12 cellular contexts compared by ENCODE assay signal in the genomic region with DNA sequence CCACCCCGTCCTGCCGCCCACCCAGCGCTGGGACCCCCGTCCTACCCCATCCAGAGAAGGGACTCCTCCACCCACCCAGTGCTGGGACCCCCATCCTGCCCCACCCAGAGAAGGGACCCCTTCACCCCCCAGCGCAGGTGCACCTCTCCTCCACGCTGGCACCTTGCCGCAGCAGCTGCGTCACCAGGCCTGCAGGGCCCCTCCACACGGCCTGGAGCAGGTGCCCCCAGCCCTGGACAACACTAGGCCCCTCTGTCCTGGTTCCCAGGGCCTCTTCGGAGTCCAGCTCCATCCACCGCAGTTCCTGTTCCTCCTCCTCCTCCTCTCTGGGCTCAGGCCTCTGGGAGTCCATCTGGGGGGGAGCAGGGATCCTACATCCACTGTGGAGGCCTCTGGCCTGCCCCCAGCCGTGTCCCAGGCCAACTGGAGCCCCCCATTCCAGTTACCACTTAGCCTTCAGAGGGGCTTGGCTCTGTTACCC. TPM values are rescaled to one million over a fixed set of nuclear protein-coding genes. Genes with fewer than 3 reads are reported as not detected.
DNase-seq lines count a peak whose midpoint lies in the region; ATAC-seq, FAIRE-seq and TF ChIP-seq lines count a peak whose summit lies in the region.
"Had no signal": no experiment of that assay in that cellular context is flagged by ENCODE, and none has a peak within 500 bp of the region (broad histone marks: within the 10 kb centered on the region; RNA-seq: fewer than 3 reads in every experiment).

No MANE protein-coding gene starts in this region.

- H3K4me1 Mint-ChIP-seq in WTC11 (peaks cover 36% of the 10 kb centered on the region), immature natural killer cell (no peaks in the 10 kb centered on the region)

- ATAC-seq in WTC11, result no peak
- ATAC-seq: stimulated activated effector memory CD8-positive, alpha-beta T cell treated with anti-CD3 and anti-CD28 coated beads, Interleukin-12 subunit alpha, Interleukin-12 subunit beta, amount 100 ng/mL, for 72 hours had no signal

- H3K27me3 ChIP-seq in stomach, result peaks cover 0 to 17% (median 0%) of the 10 kb centered on the region in 3 donors
- H3K27me3 ChIP-seq: adrenal gland had no signal

- H3K4me3 Mint-ChIP-seq in WTC11, result peak overlapping the region; percentile 34
- H3K4me3 Mint-ChIP-seq in immature natural killer cell, result no peak overlapping the region
- H3K4me3 Mint-ChIP-seq: stimulated activated effector memory CD8-positive, alpha-beta T cell treated with anti-CD3 and anti-CD28 coated beads, Interleukin-12 subunit alpha, Interleukin-12 subunit beta, amount 100 ng/mL, for 72 hours had no signal

- peaks cover 2% of the 10 kb centered on the region; the same call in 1 of the 2 replicates for H3K27me3 Mint-ChIP-seq in WTC11 (ENCODE audit: low read depth)
- H3K27me3 Mint-ChIP-seq in immature natural killer cell (ENCODE audit: low read depth in 3 of 3), result peaks cover 3 to 13% (median 8%) of the 10 kb centered on the region in 3 donors

- peaks cover 0 to 6% of the 10 kb centered on the region in 2 donors for H3K4me1 ChIP-seq in kidney (ENCODE audit: control insufficient read depth in 1 of 2, insufficient read depth in 1 of 2, low read depth in 1 of 2, low read length in 2 of 2)
- peaks cover 15 to 46% (median 33%) of the 10 kb centered on the region in 4 donors for H3K4me1 ChIP-seq in stomach
- H3K4me1 ChIP-seq: adrenal gland had no signal

- FAIRE-seq in kidney (lab: Jason Lieb, UNC), result no peak

- H3K9me3 ChIP-seq in kidney (ENCODE audit: control insufficient read depth in 1 of 2, low read length in 2 of 2) (no peaks in the 10 kb centered on the region), stomach (no peaks in the 10 kb centered on the region)
- H3K9me3 ChIP-seq: adrenal gland had no signal

- DNase-seq in DMS79 treated with DMSO at 0.1 percent for 48 hours (lab: John Stamatoyannopoulos, UW) (peak; percentile 39), DMS79 (lab: John Stamatoyannopoulos, UW) (no peak), WTC11 (ENCODE audit: low spot score) (no peak), kidney (peak; percentile 72), stomach (no peak), NCI-H446 treated with DMSO at 0.1 percent for 48 hours (lab: John Stamatoyannopoulos, UW) (no peak), immature natural killer cell (no peak)
- DNase-seq in activated CD4-positive, CD25-positive, alpha-beta regulatory T cell treated with anti-CD3 and anti-CD28 coated beads, Interleukin-2, amount 50 U/mL, for 72 hours, result no peak
- DNase-seq: adrenal gland, GDM1 had no signal

- no peak overlapping the region for H3K27ac ChIP-seq in kidney (ENCODE audit: low read depth in 2 of 2, low read length in 2 of 2)
- H3K27ac ChIP-seq in stomach, result peak overlapping the region in 4 of 5 donors; percentile 6 to 87 (median 68)

- H3K9me3 Mint-ChIP-seq in WTC11 (no peaks in the 10 kb centered on the region), immature natural killer cell (no peaks in the 10 kb centered on the region)
- H3K9me3 Mint-ChIP-seq: stimulated activated effector memory CD8-positive, alpha-beta T cell treated with anti-CD3 and anti-CD28 coated beads, Interleukin-12 subunit alpha, Interleukin-12 subunit beta, amount 100 ng/mL, for 72 hours had no signal

- intact Hi-C loops in kidney (cut with DNase I), result no loop called here
- intact Hi-C loops in stomach (cut with DNase I; ENCODE audit: low total_unique reads), result no loop called here

- no peak for TF ChIP-seq EP300 in stomach (IDR thresholded peaks at IDR 0.05)

- no peak for TF ChIP-seq CTCF in WTC11 (IDR thresholded peaks at IDR 0.05)
- TF ChIP-seq CTCF in kidney (IDR thresholded peaks at IDR 0.05; ENCODE audit: borderline replicate concordance, extremely low read depth, insufficient read depth), result no peak
- TF ChIP-seq CTCF in stomach (IDR thresholded peaks at IDR 0.05), result no peak

- H3K36me3 ChIP-seq in kidney (ENCODE audit: control insufficient read depth in 1 of 2, insufficient read depth in 2 of 2, low read length in 2 of 2) (no peaks in the 10 kb centered on the region), stomach (no peaks in the 10 kb centered on the region)
- H3K36me3 ChIP-seq: adrenal gland had no signal

- 35 to 62% (median 47%) methylated on average over 3 to 12 of the region's 12 CpGs for WGBS in stomach, 5 donors

- H3K4me3 ChIP-seq in kidney (ENCODE audit: low read length in 2 of 2) (no peak overlapping the region), stomach (peak overlapping the region; percentile 39 to 51 (median 50))

- POLR2A ChIA-PET in WTC11 (lab: Charles Lee), result interaction anchor here (1.5 kb wide), 1 partner anchor 10 kb away, joined by 5 read pairs; no protein-coding TSS in a partner anchor

- H3K36me3 Mint-ChIP-seq in WTC11 (no peaks in the 10 kb centered on the region), immature natural killer cell (no peaks in the 10 kb centered on the region)
- H3K36me3 Mint-ChIP-seq: stimulated activated effector memory CD8-positive, alpha-beta T cell treated with anti-CD3 and anti-CD28 coated beads, Interleukin-12 subunit alpha, Interleukin-12 subunit beta, amount 100 ng/mL, for 72 hours had no signal

- no peak overlapping the region for H3K9ac ChIP-seq in kidney (ENCODE audit: low read length in 2 of 2)

- no peak for TF ChIP-seq POLR2A in stomach (IDR thresholded peaks at IDR 0.05)

- CTCF ChIA-PET in WTC11 (lab: Charles Lee), result interaction anchor here (0.6 to 1.6 kb wide), 4 partner anchors 10 to 18 kb away, joined by 3 to 6 read pairs (median 4); no protein-coding TSS in a partner anchor

- H3K27ac Mint-ChIP-seq in WTC11 (no peak overlapping the region), immature natural killer cell (no peak overlapping the region)
- H3K27ac Mint-ChIP-seq: stimulated activated effector memory CD8-positive, alpha-beta T cell treated with anti-CD3 and anti-CD28 coated beads, Interleukin-12 subunit alpha, Interleukin-12 subunit beta, amount 100 ng/mL, for 72 hours had no signal

TF ChIP-seq in WTC11, 78 proteins besides CTCF, POLR2A, EP300 and RAD21 (continues in another document):
- TF ChIP-seq SOX15 (CRISPR knock-in tag; IDR thresholded peaks at IDR 0.05) (no peak), JAZF1 (CRISPR knock-in tag; IDR thresholded peaks at IDR 0.05) (no peak)
- TF ChIP-seq, protein P1, sequence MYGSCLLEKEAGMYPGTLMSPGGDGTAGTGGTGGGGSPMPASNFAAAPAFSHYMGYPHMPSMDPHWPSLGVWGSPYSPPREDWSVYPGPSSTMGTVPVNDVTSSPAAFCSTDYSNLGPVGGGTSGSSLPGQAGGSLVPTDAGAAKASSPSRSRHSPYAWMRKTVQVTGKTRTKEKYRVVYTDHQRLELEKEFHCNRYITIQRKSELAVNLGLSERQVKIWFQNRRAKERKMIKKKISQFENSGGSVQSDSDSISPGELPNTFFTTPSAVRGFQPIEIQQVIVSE (CRISPR knock-in tag; IDR thresholded peaks at IDR 0.05; ENCODE audit: borderline replicate concordance), result no peak
- TF ChIP-seq, protein P2, sequence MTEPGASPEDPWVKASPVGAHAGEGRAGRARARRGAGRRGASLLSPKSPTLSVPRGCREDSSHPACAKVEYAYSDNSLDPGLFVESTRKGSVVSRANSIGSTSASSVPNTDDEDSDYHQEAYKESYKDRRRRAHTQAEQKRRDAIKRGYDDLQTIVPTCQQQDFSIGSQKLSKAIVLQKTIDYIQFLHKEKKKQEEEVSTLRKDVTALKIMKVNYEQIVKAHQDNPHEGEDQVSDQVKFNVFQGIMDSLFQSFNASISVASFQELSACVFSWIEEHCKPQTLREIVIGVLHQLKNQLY (CRISPR knock-in tag; IDR thresholded peaks at IDR 0.05), result no peak
- TF ChIP-seq, protein P3, sequence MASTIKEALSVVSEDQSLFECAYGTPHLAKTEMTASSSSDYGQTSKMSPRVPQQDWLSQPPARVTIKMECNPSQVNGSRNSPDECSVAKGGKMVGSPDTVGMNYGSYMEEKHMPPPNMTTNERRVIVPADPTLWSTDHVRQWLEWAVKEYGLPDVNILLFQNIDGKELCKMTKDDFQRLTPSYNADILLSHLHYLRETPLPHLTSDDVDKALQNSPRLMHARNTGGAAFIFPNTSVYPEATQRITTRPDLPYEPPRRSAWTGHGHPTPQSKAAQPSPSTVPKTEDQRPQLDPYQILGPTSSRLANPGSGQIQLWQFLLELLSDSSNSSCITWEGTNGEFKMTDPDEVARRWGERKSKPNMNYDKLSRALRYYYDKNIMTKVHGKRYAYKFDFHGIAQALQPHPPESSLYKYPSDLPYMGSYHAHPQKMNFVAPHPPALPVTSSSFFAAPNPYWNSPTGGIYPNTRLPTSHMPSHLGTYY (CRISPR knock-in tag; IDR thresholded peaks at IDR 0.05), result no peak

RNA-seq across cellular contexts. Expression of a gene that starts 0.4 kb away (rescaled TPM):
- 1.6 to 2.8 TPM (median 1.9 TPM) in 3 replicates for total RNA-seq in WTC11 (2021)
- total RNA-seq in kidney, result 5.2 TPM
- 7.1 TPM for polyA plus RNA-seq in kidney (ENCODE audit: insufficient read depth, low read depth, low replicate concordance)
- 10 to 100 TPM in 1 of 5 donors, 1 to 10 TPM in 2, under 1 TPM in 1, not detected in 1; 0.89 to 13.6 (median 4.7) TPM for total RNA-seq in stomach
- polyA plus RNA-seq in stomach, result 10 to 100 TPM in 2 of 3 donors, 1 to 10 TPM in 1; 8.7 to 13.5 (median 13.3) TPM
- not detected for polyA plus RNA-seq in immature natural killer cell
- total RNA-seq: A172 had no signal

RNA-seq across cellular contexts. Expression of a gene that starts 13.6 kb away (rescaled TPM):
- total RNA-seq in WTC11 (2021) (126 to 156 TPM (median 134 TPM) in 3 replicates), kidney (103 TPM), stomach (100 to 1,000 TPM in 2 of 5 donors, 10 to 100 TPM in 3; 53.9 to 116 (median 82.9) TPM)
- polyA plus RNA-seq in kidney (ENCODE audit: insufficient read depth, low read depth, low replicate concordance) (221 TPM), stomach (100 to 1,000 TPM; 136 to 187 (median 150) TPM), immature natural killer cell (100 to 1,000 TPM; 167 to 194 (median 182) TPM)

RNA-seq across cellular contexts. Expression of a gene that starts 14.8 kb away (rescaled TPM):
- total RNA-seq in WTC11 (2021) (28.3 to 35.5 TPM (median 28.3 TPM) in 3 replicates), kidney (116 TPM), stomach (10 to 100 TPM; 11.4 to 37.7 (median 21.1) TPM)
- polyA plus RNA-seq in kidney (ENCODE audit: insufficient read depth, low read depth, low replicate concordance) (103 TPM), stomach (10 to 100 TPM in 2 of 3 donors, 1 to 10 TPM in 1; 7.6 to 64.8 (median 24.8) TPM), immature natural killer cell (not detected)

RNA-seq across cellular contexts. Expression of a gene that starts 21.6 kb away (rescaled TPM):
- total RNA-seq in WTC11 (2021) (117 to 142 TPM (median 117 TPM) in 3 replicates), kidney (199 TPM), stomach (100 to 1,000 TPM; 265 to 739 (median 422) TPM)
- polyA plus RNA-seq in kidney (ENCODE audit: insufficient read depth, low read depth, low replicate concordance) (72.0 TPM), stomach (100 to 1,000 TPM in 1 of 3 donors, 10 to 100 TPM in 2; 33.4 to 166 (median 34.7) TPM), immature natural killer cell (10 to 100 TPM; 16.7 to 34.6 (median 22.0) TPM)

RNA-seq across cellular contexts. Expression of a gene that starts 28.8 kb away (rescaled TPM):
- total RNA-seq in WTC11 (2021) (0.60 to 0.94 TPM (median 0.61 TPM) in 3 replicates), kidney (10.0 TPM), stomach (1 to 10 TPM in 2 of 5 donors, under 1 TPM in 1, not detected in 2; 0.55 to 5.2 (median 1.3) TPM)
- polyA plus RNA-seq in kidney (ENCODE audit: insufficient read depth, low read depth, low replicate concordance) (14.3 TPM), stomach (1 to 10 TPM in 1 of 3 donors, under 1 TPM in 2; 0.25 to 2.3 (median 0.92) TPM), immature natural killer cell (1 to 10 TPM; 1.5 to 4.0 (median 3.1) TPM)
- total RNA-seq: A172 had no signal

Comparison
In these comparisons a context has a peak if more than half of its experiments do, and no peak if none do; other contexts are left out.
1. DNase-seq: peak in DMS79 treated with DMSO at 0.1 percent for 48 hours (single experiment) and kidney (single experiment); none in DMS79 (single experiment), WTC11 (single experiment), stomach (single experiment), activated CD4-positive, CD25-positive, alpha-beta regulatory T cell treated with anti-CD3 and anti-CD28 coated beads, Interleukin-2, amount 50 U/mL, for 72 hours (single experiment), NCI-H446 treated with DMSO at 0.1 percent for 48 hours (single experiment) and immature natural killer cell (0 of 3).
2. H3K27ac ChIP-seq: peak in stomach (4 of 5); none in kidney (0 of 2).
3. H3K4me3 ChIP-seq: peak in stomach (4 of 4); none in kidney (0 of 2).